8 cellular contexts compared by ENCODE assay signal in the genomic region with DNA sequence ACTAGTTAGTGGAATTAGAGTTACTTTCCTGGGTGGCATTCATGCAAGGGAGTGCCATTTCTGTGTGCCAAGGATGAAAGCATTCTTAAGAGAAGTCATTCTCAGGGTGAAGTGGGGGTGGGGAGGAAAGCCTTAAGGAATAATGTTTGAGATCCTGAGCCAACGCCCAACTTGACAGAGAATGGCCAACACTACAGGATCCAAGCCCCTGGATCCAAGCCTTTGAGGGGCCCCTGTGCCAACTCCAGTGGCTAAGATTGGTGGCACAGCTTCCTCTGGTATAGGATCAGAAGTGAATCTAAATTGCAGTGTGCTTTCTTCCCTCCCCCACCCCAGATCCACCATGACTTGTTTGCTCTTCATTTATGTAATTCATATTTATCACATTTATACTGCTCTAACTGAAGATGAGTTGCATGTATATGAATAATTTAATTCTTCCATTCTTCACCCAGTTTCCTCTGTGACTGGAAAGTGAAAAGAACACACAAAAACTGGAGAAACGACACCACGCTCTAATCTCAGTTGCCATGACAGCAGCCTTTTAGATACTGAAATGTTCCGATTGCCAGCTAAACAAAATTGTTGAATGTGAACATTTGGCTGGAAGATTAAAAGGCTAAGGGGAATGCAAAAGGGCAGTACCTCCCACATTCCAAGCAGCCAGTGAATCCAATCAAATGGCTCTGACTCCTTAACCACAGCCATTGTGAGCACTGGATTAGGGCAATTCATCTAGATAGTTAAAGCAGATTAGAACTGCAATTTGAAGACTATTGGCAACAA. TPM values are rescaled to one million over a fixed set of nuclear protein-coding genes. Genes with fewer than 3 reads are reported as not detected.
A peak's percentile ranks its signal among the peaks of the same experiment; 100 is the strongest.
DNase-seq lines count a peak whose midpoint lies in the region; ATAC-seq, FAIRE-seq and TF ChIP-seq lines count a peak whose summit lies in the region.

No MANE protein-coding gene starts in this region.

- intact Hi-C loops in heart right ventricle (cut with DNase I), result loop anchor here in 7 of 10 donors (5.0 to 10.0 kb wide), 7 partner anchors 35 to 207 kb away; no protein-coding TSS in a partner anchor
- intact Hi-C loops in Right ventricle myocardium inferior (cut with DNase I), result loop anchor here (10.0 kb wide), 1 partner anchor 207 kb away; no protein-coding TSS in a partner anchor

- H3K9ac ChIP-seq in iPS-15b (ENCODE audit: low read depth, low read length), result no peak overlapping the region

- peaks cover 0 to 28% (median 0%) of the 10 kb centered on the region in 7 donors for H3K27me3 ChIP-seq in heart right ventricle
- H3K27me3 ChIP-seq in WERI-Rb-1 (ENCODE audit: insufficient read depth, low read depth, severe bottlenecking), result no peaks in the 10 kb centered on the region
- no peaks in the 10 kb centered on the region for H3K27me3 ChIP-seq in iPS-15b (ENCODE audit: control insufficient read depth, insufficient read depth, low read length)

- WGBS in heart right ventricle, 2 donors, result 48 to 52% methylated on average over 4 of the region's 4 CpGs

- H3K9me3 ChIP-seq in heart right ventricle (no peaks in the 10 kb centered on the region), WERI-Rb-1 (ENCODE audit: severe bottlenecking) (no peaks in the 10 kb centered on the region), iPS-15b (ENCODE audit: control insufficient read depth, insufficient read depth, low read length) (no peaks in the 10 kb centered on the region)

- TF ChIP-seq CTCF in heart right ventricle (IDR thresholded peaks at IDR 0.05) (no peak), WERI-Rb-1 (IDR thresholded peaks at IDR 0.05; ENCODE audit: low read depth, low read length) (no peak)

- H3K36me3 ChIP-seq in heart right ventricle (no peaks in the 10 kb centered on the region), WERI-Rb-1 (peaks cover 8% of the 10 kb centered on the region), iPS-15b (ENCODE audit: control insufficient read depth, insufficient read depth, low read length) (no peaks in the 10 kb centered on the region)

- peak overlapping the region in 6 of 10 donors; percentile 9 to 81 (median 73) for H3K4me3 ChIP-seq in heart right ventricle
- H3K4me3 ChIP-seq in WERI-Rb-1 (ENCODE audit: low read depth, low read length), result peak overlapping the region; percentile 99
- H3K4me3 ChIP-seq in iPS-15b (ENCODE audit: low read depth, low read length), result peak overlapping the region; percentile 77

- FAIRE-seq in urothelium cell line (lab: Jason Lieb, UNC), result peak; percentile 20

- DNase-seq in heart right ventricle (no peak), Right ventricle myocardium inferior (ENCODE audit: missing footprints) (no peak), WERI-Rb-1 (peak; percentile 74), urothelium cell line (ENCODE audit: low spot score) (peak; percentile 77), NCI-H510A (lab: John Stamatoyannopoulos, UW) (no peak), NCI-H2107 treated with DMSO at 0.1 percent for 48 hours (lab: John Stamatoyannopoulos, UW; ENCODE audit: unreplicated experiment) (no peak)

- peak overlapping the region in 2 of 10 donors; percentile 94 to 98 for H3K27ac ChIP-seq in heart right ventricle
- peak overlapping the region; percentile 49 for H3K27ac ChIP-seq in WERI-Rb-1

- H3K4me1 ChIP-seq in heart right ventricle (peaks cover 7 to 90% (median 58%) of the 10 kb centered on the region in 9 donors), iPS-15b (ENCODE audit: control insufficient read depth, insufficient read depth, low read length) (peaks cover 50% of the 10 kb centered on the region)

- ATAC-seq in heart right ventricle (no peak), Right ventricle myocardium inferior (no peak), HG03097 (IDR thresholded peaks at IDR 0.05; ENCODE audit: low FRiP score, unreplicated experiment) (no peak)

RNA-seq across cellular contexts. Expression of gene ZNF608, which starts 4.5 kb away (rescaled TPM):
- total RNA-seq in heart right ventricle (10 to 100 TPM in 9 of 10 donors, 1 to 10 TPM in 1; 9.8 to 22.9 (median 13.1) TPM), Right ventricle myocardium inferior (9.3 TPM)
- polyA plus RNA-seq in heart right ventricle, result 10 to 100 TPM in 1 of 2 donors, 1 to 10 TPM in 1; 3.3 to 17.2 TPM

Comparison
In these comparisons a context has a peak if more than half of its experiments do, and no peak if none do; other contexts are left out.
1. DNase-seq: peak in WERI-Rb-1 (single experiment) and urothelium cell line (single experiment); none in heart right ventricle (0 of 2), Right ventricle myocardium inferior (single experiment), NCI-H510A (single experiment) and NCI-H2107 treated with DMSO at 0.1 percent for 48 hours (single experiment).
2. Peak in every context shown above with its lines, with median percentiles within 50 percentile points of each other: H3K4me3 ChIP-seq.